16 cellular contexts compared by ENCODE assay signal in the genomic region with DNA sequence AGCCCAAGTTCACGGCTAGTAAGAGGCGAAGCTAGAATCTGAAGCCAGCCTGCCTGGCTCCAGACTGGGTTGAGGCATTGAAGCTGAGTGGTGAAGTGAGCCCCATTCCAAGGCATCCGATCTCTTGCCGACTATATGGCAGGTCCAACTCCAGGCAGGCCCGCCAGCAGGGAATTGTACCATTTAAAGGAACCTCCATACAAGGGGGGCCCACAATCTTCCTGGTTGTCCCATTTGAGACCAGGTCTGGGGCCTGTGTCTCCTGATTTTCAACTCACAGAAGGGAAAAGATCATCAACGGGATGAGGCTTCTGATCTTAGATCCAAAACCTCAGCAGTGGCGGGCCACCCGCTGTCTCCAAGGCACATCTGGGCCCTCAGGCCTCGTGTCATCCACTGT. TPM values are rescaled to one million over a fixed set of nuclear protein-coding genes. Genes with fewer than 3 reads are reported as not detected.
"Had no signal": no experiment of that assay in that cellular context is flagged by ENCODE, and none has a peak within 500 bp of the region (broad histone marks: within the 10 kb centered on the region; RNA-seq: fewer than 3 reads in every experiment).

No MANE protein-coding gene starts in this region.

- H3K4me3 ChIP-seq: cardiac muscle cell, MG63, SJCRH30, SK-N-MC had no signal

- H3K4me1 ChIP-seq: SJCRH30 had no signal

- H3K27me3 ChIP-seq: MG63, SJCRH30 had no signal

- DNase-seq: KG1, NCI-H2081 treated with DMSO at 0.1 percent for 48 hours, NCI-H524 treated with DMSO at 0.1 percent for 48 hours had no signal

- H3K36me3 ChIP-seq: cardiac muscle cell, MG63, SJCRH30 had no signal

- H3K27ac ChIP-seq: cardiac muscle cell, RWPE1, SJCRH30, SK-N-MC had no signal

- H3K9me3 ChIP-seq: MG63, SJCRH30 had no signal

RNA-seq across cellular contexts. Expression of a gene that starts 4.1 kb away (rescaled TPM):
- total RNA-seq: activated B cell treated with CpG ODN at 0.5 μM for 24 hours; activated CD4-positive, alpha-beta memory T cell treated with anti-CD3 and anti-CD28 coated beads, Interleukin-2, amount 10 ng/mL, durations not matched to agents 7 days and 5 days; activated CD8-positive, alpha-beta memory T cell treated with anti-CD3 and anti-CD28 coated beads, Interleukin-2, amount 10 ng/mL, durations not matched to agents 7 days and 5 days; activated naive CD8-positive, alpha-beta T cell treated with anti-CD3 and anti-CD28 coated beads for 36 hours; NCI-H460; PC-3; SJCRH30; T-helper 1 cell treated with Interleukin-12 subunit alpha and Interleukin-12 subunit beta and Interleukin-4 antibody, amounts not matched to agents 30 ng/mL and 1 ng/mL, for 36 hours had no signal
- polyA plus RNA-seq: aorta had no signal

RNA-seq across cellular contexts. Expression of a gene that starts 19.7 kb away (rescaled TPM):
- total RNA-seq: activated B cell treated with CpG ODN at 0.5 μM for 24 hours, NCI-H460, PC-3, SJCRH30 had no signal

RNA-seq across cellular contexts. Expression of a gene that starts 52.5 kb away (rescaled TPM):
- total RNA-seq: cardiac muscle cell, NCI-H460, PC-3, SJCRH30 had no signal
- polyA plus RNA-seq: cardiac muscle cell had no signal
